21 cellular contexts compared by ENCODE assay signal in genomic region chr5:143080982-143081381, GRCh38.
"Had no signal": no experiment of that assay in that cellular context is flagged by ENCODE, and none has a peak within 500 bp of the region (broad histone marks: within the 10 kb centered on the region; RNA-seq: fewer than 3 reads in every experiment).

No MANE protein-coding gene starts in this region.

- H3K4me3 Mint-ChIP-seq: neural progenitor cell had no signal

- H3K4me1 Mint-ChIP-seq: neural progenitor cell had no signal

- H3K4me1 ChIP-seq: upper lobe of right lung had no signal

- ATAC-seq: naive thymus-derived CD8-positive, alpha-beta T cell; upper lobe of right lung had no signal

- H3K36me3 Mint-ChIP-seq: neural progenitor cell had no signal

- H3K4me3 ChIP-seq: dorsolateral prefrontal cortex, heart left ventricle, mucosa of descending colon, neural progenitor cell, ovary, right atrium auricular region, sigmoid colon, skin epidermis, testis, tibial nerve, upper lobe of right lung, vagina had no signal

- H3K9me3 Mint-ChIP-seq: naive thymus-derived CD8-positive, alpha-beta T cell; neural progenitor cell had no signal

- H3K27me3 Mint-ChIP-seq: naive thymus-derived CD8-positive, alpha-beta T cell had no signal

- H3K27ac ChIP-seq: dorsolateral prefrontal cortex, heart left ventricle, neural progenitor cell, ovary, right atrium auricular region, sigmoid colon, skin epidermis, testis, tibial nerve, upper lobe of right lung, vagina had no signal

- H3K36me3 ChIP-seq: heart left ventricle, neural progenitor cell, ovary, right atrium auricular region, sigmoid colon, tibial nerve, upper lobe of right lung, vagina had no signal

- H3K27ac Mint-ChIP-seq: neural progenitor cell had no signal

- H3K27me3 ChIP-seq: dorsolateral prefrontal cortex, heart left ventricle, neural progenitor cell, ovary, right atrium auricular region, sigmoid colon, testis, tibial nerve, upper lobe of right lung, vagina had no signal

- H3K9me3 ChIP-seq: heart left ventricle, mucosa of descending colon, ovary, right atrium auricular region, sigmoid colon, testis, tibial nerve, upper lobe of right lung, vagina had no signal

- DNase-seq: cortex of kidney; dorsolateral prefrontal cortex; effector CD8-positive, alpha-beta T cell; heart left ventricle; hippocampal formation; kidney glomerular epithelial cell; naive thymus-derived CD8-positive, alpha-beta T cell; nucleus accumbens; ovary; sigmoid colon; stimulated activated CD4-positive, alpha-beta T cell treated with anti-CD3 and anti-CD28 coated beads, Interleukin-2, amount 100 ng/mL, for 24 hours; stimulated activated CD4-positive, alpha-beta T cell treated with anti-CD3 and anti-CD28 coated beads, Interleukin-4, amount 100 ng/mL, for 4 hours; stimulated activated naive CD4-positive, alpha-beta T cell treated with Interleukin-2 at 50 U/mL for 16 hours; testis; upper lobe of right lung had no signal
